17 cellular contexts compared by ENCODE assay signal in the genomic region with DNA sequence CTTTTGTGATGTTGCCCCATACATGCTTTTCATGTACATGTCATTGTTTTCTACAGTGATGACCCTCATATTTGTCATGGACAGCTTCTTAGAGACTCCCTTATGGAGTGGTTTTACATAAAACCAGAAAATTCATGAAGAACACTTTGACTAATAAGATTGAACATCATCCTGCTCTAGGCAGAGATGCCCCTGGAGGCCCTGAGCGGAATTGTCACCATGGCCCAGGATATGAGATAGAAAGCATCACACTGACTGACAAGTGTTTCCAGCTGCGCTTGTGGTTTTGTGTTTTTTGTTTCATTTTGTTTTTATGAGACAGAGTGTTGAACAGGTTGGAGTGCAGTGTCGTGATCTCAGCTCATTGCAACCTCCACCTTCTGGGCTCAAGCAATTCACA. TPM values are rescaled to one million over a fixed set of nuclear protein-coding genes. Genes with fewer than 3 reads are reported as not detected.
DNase-seq lines count a peak whose midpoint lies in the region; ATAC-seq, FAIRE-seq and TF ChIP-seq lines count a peak whose summit lies in the region.
"Had no signal": no experiment of that assay in that cellular context is flagged by ENCODE, and none has a peak within 500 bp of the region (broad histone marks: within the 10 kb centered on the region; RNA-seq: fewer than 3 reads in every experiment).

No MANE protein-coding gene starts in this region.

- TF ChIP-seq RAD21 in H1 (IDR thresholded peaks at IDR 0.05 in 1 of 2, conservative IDR thresholded peaks at IDR 0.05 in 1 of 2; ENCODE audit: low read depth in 2 of 2, low read length in 2 of 2), result no peak; a peak in 1 of 4 replicates

- no peak for ATAC-seq in GM21723 (IDR thresholded peaks at IDR 0.05; ENCODE audit: unreplicated experiment)
- ATAC-seq: HCT116, PC-3 had no signal

- no peaks in the 10 kb centered on the region for H3K79me1 ChIP-seq in H1 (ENCODE audit: low read depth, low read length)

- no peak overlapping the region for H2BK20ac ChIP-seq in H1 (ENCODE audit: low read length)

- H3K27me3 ChIP-seq in H1 (replicated peaks in 1 of 4; ENCODE audit: control insufficient read depth in 3 of 4, extremely low read depth in 1 of 4, insufficient read depth in 3 of 4, low read length in 3 of 4), result no peaks in the 10 kb centered on the region
- H3K27me3 ChIP-seq: BE2C had no signal

- no peak overlapping the region for H3K14ac ChIP-seq in H1 (ENCODE audit: insufficient read length)

- H3K23me2 ChIP-seq in H1 (ENCODE audit: low read depth, low read length), result no peaks in the 10 kb centered on the region

- no peak for TF ChIP-seq POLR2A in H1 (IDR thresholded peaks at IDR 0.05; ENCODE audit: control extremely low read depth in 1 of 2, low read depth in 2 of 2, low read length in 2 of 2)

- H3K56ac ChIP-seq in H1 (replicated peaks; ENCODE audit: insufficient read length, low read depth, low read length), result no peak overlapping the region

- 91% methylated on average over 3 of the region's 3 CpGs; no CpG with 5 or more reads in 1 of the 2 experiments for WGBS in H1 (ENCODE audit: extremely low coverage in 1 of 2, insufficient coverage in 1 of 2, insufficient read length in 1 of 2, insufficient replicate concordance in 2 of 2, low coverage in 1 of 2, low lambda C conversion rate in 2 of 2, missing lambda C conversion rate in 1 of 2), 2 experiments

- CTCF ChIA-PET in H1 (lab: Charles Lee; ENCODE audit: partially characterized antibody), result interaction anchor here (0.6 to 1.8 kb wide), 4 partner anchors 9 to 204 kb away, joined by 3 to 5 read pairs (median 4); no protein-coding TSS in a partner anchor

- POLR2A ChIA-PET in H1 (lab: Charles Lee; ENCODE audit: partially characterized antibody), result no interaction called here

- H3K4me3 ChIP-seq in HFF-Myc (replicated peaks; ENCODE audit: low read depth, low read length), result no peak overlapping the region
- H3K4me3 ChIP-seq in H1 (ENCODE audit: extremely low read depth in 1 of 4, insufficient read depth in 2 of 4, low read depth in 3 of 4, low read length in 4 of 4), result no peak overlapping the region

- H3K36me3 ChIP-seq in H1 (ENCODE audit: control insufficient read depth in 2 of 4, insufficient read depth in 4 of 4, low read length in 3 of 4), result peaks cover 2 to 39% (median 26%) of the 10 kb centered on the region in 4 experiments; a peak in 7 of 8 replicates
- H3K36me3 ChIP-seq: BE2C had no signal

- peak; percentile 4 for TF ChIP-seq CTCF in HFF-Myc (IDR thresholded peaks at IDR 0.05; ENCODE audit: low read depth, low read length, missing control alignments)
- peak in 2 of 3 experiments; percentile 34 to 41; a peak in 2 of 4 replicates for TF ChIP-seq CTCF in H1 (IDR thresholded peaks at IDR 0.05; ENCODE audit: control extremely low read depth in 1 of 3, insufficient read depth in 1 of 3, low read depth in 1 of 3, low read length in 3 of 3)

- H3K79me2 ChIP-seq in H1 (ENCODE audit: control insufficient read depth in 1 of 2, insufficient read depth in 2 of 2, low read length in 2 of 2), result no peaks in the 10 kb centered on the region

- H4K20me1 ChIP-seq in H1 (replicated peaks in 1 of 2; ENCODE audit: control insufficient read depth in 1 of 2, insufficient read depth in 2 of 2, low read length in 2 of 2), result no peaks in the 10 kb centered on the region

- FAIRE-seq in H1 (lab: Jason Lieb, UNC), result no peak
- FAIRE-seq: GM12891 had no signal

- no peaks in the 10 kb centered on the region for H3K4me1 ChIP-seq in H1 (replicated peaks in 1 of 4; ENCODE audit: control insufficient read depth in 3 of 4, insufficient read depth in 4 of 4, low read length in 3 of 4)
- H3K4me1 ChIP-seq: BE2C had no signal

- H3K9ac ChIP-seq in H1 (replicated peaks in 1 of 4; ENCODE audit: extremely low read depth in 1 of 4, low read depth in 3 of 4, low read length in 3 of 4), result no peak overlapping the region

- H4K91ac ChIP-seq in H1 (replicated peaks; ENCODE audit: insufficient read length, low read length), result no peak overlapping the region

- H2AK5ac ChIP-seq in H1 (ENCODE audit: low read depth, low read length), result no peak overlapping the region

- H2BK15ac ChIP-seq in H1 (ENCODE audit: low read length), result no peak overlapping the region

- H4K8ac ChIP-seq in H1 (ENCODE audit: extremely low read depth, insufficient read depth, low read length), result no peak overlapping the region

- no peak overlapping the region for H2BK120ac ChIP-seq in H1 (replicated peaks; ENCODE audit: low read depth, low read length)

- no peak overlapping the region for H3K27ac ChIP-seq in H1 (ENCODE audit: low read depth, low read length)
- H3K27ac ChIP-seq: HL-60 had no signal

- H2AFZ ChIP-seq in H1 (ENCODE audit: low read length), result no peak overlapping the region

- H3K4ac ChIP-seq in H1 (replicated peaks; ENCODE audit: insufficient read length, low read depth, low read length), result no peak overlapping the region

- H4K5ac ChIP-seq in H1 (ENCODE audit: insufficient read length, low read depth, low read length), result no peak overlapping the region

- no peak overlapping the region for H2BK5ac ChIP-seq in H1 (ENCODE audit: low read depth, low read length)

- no peak overlapping the region for H3K18ac ChIP-seq in H1 (ENCODE audit: extremely low read depth, low read length)

- H3K23ac ChIP-seq in H1 (ENCODE audit: insufficient read length), result no peak overlapping the region

- H3K9me3 ChIP-seq in H1 (ENCODE audit: insufficient read depth in 2 of 2, low read depth in 1 of 2, low read length in 1 of 2), result peaks cover 2 to 3% of the 10 kb centered on the region in 2 experiments; a peak in 1 of 4 replicates
- H3K9me3 ChIP-seq: BE2C had no signal

- peak; percentile 24 for DNase-seq in stimulated activated CD4-positive, alpha-beta T cell treated with anti-CD3 and anti-CD28 coated beads, Interleukin-1b, Interleukin-23, amount 100 ng/mL, for 48 hours
- no peak for DNase-seq in stimulated activated CD4-positive, alpha-beta T cell treated with anti-CD3 and anti-CD28 coated beads, Interleukin-12 subunit alpha, Interleukin-12 subunit beta, amount 100 ng/mL, for 4 hours
- DNase-seq in HFF-Myc (ENCODE audit: extremely low read depth, low read depth) (no peak), H1 (ENCODE audit: low read depth in 1 of 2, low spot score in 2 of 2) (no peak), NCI-H1417 (lab: John Stamatoyannopoulos, UW) (no peak), SKM-1 treated with dmso at 0.1 percent for 144 hours (lab: John Stamatoyannopoulos, UW; ENCODE audit: unreplicated experiment) (no peak)
- DNase-seq: BE2C; CD4-positive, alpha-beta memory T cell; EL; NCI-H1092; NCI-H1694 treated with DMSO at 0.1 percent for 48 hours; NCI-H446; PC-3 had no signal

- no peak for TF ChIP-seq EP300 in H1 (IDR thresholded peaks at IDR 0.05; ENCODE audit: borderline replicate concordance in 1 of 2, low read depth in 2 of 2, low read length in 2 of 2)

- no peak overlapping the region for H3K4me2 ChIP-seq in H1 (ENCODE audit: insufficient read depth in 1 of 2, low read depth in 2 of 2, low read length in 2 of 2)

- H2BK12ac ChIP-seq in H1 (ENCODE audit: low read depth, low read length), result no peak overlapping the region

TF ChIP-seq in H1, 55 proteins besides CTCF, POLR2A, EP300 and RAD21:
- no peak for TF ChIP-seq KDM5A (IDR thresholded peaks at IDR 0.05; ENCODE audit: low read length)
- TF ChIP-seq POLR2AphosphoS5 (IDR thresholded peaks at IDR 0.05; ENCODE audit: low read depth, low read length), result no peak
- TF ChIP-seq EZH2 (IDR thresholded peaks at IDR 0.05; ENCODE audit: low read depth, low read length, severe bottlenecking), result no peak
- TF ChIP-seq SIN3A (conservative IDR thresholded peaks at IDR 0.05 in 1 of 2, IDR thresholded peaks at IDR 0.05 in 1 of 2; ENCODE audit: low read depth in 1 of 2, low read length in 2 of 2), result no peak
TF ChIP-seq in H1: peak in this region for 0.

RNA-seq across cellular contexts. Expression of a gene that starts 22.2 kb away (rescaled TPM):
- total RNA-seq in H1 (2021; fragmentation: NEBNext Ultra II Directional; extraction: Animal tissue kit (Norgen Biotek cat#: 25700)), result 16.5 and 18.7 TPM in 2 replicates
- 4.9 and 5.2 TPM in 2 replicates for polyA plus RNA-seq in H1 (2011; rRNA removed)
- 6.5 TPM for polyA plus RNA-seq in H1 (2011; cell fraction: cytosol; rRNA removed)
- 7.0 TPM for polyA plus RNA-seq in H1 (2011; cell fraction: nucleus; rRNA removed)
- 5.2 to 10.5 TPM (median 6.4 TPM) in 4 replicates for polyA plus RNA-seq in H1 (2012, experiment 1 of 2)
- polyA plus RNA-seq in H1 (2012, experiment 2 of 2), result 0.68 TPM
- polyA plus RNA-seq in H1 (2013, experiment 1 of 2), result 9.3 TPM
- polyA plus RNA-seq in H1 (2013, experiment 2 of 2), result 8.7 TPM
- polyA minus RNA-seq in H1 (2011; rRNA and poly(A)+ RNA removed), result 25.5 and 25.7 TPM in 2 replicates
- 10.3 TPM for polyA minus RNA-seq in H1 (2011; cell fraction: cytosol; rRNA and poly(A)+ RNA removed)
- 23.5 TPM for polyA minus RNA-seq in H1 (2011; cell fraction: nucleus; rRNA and poly(A)+ RNA removed)

RNA-seq across cellular contexts. Expression of a gene that starts 45.9 kb away (rescaled TPM):
- 19.4 and 19.7 TPM in 2 replicates for total RNA-seq in H1 (2021; fragmentation: NEBNext Ultra II Directional; extraction: Animal tissue kit (Norgen Biotek cat#: 25700))
- polyA plus RNA-seq in H1 (2011; rRNA removed), result 9.8 and 13.2 TPM in 2 replicates
- 15.5 TPM for polyA plus RNA-seq in H1 (2011; cell fraction: cytosol; rRNA removed)
- polyA plus RNA-seq in H1 (2011; cell fraction: nucleus; rRNA removed), result 17.9 TPM
- polyA plus RNA-seq in H1 (2012, experiment 1 of 2), result 12.7 to 20.3 TPM (median 15.5 TPM) in 4 replicates
- polyA plus RNA-seq in H1 (2012, experiment 2 of 2), result 0.92 TPM
- 21.9 TPM for polyA plus RNA-seq in H1 (2013, experiment 1 of 2)
- 18.9 TPM for polyA plus RNA-seq in H1 (2013, experiment 2 of 2)
- polyA minus RNA-seq in H1 (2011; rRNA and poly(A)+ RNA removed), result 19.4 and 23.9 TPM in 2 replicates
- 7.3 TPM for polyA minus RNA-seq in H1 (2011; cell fraction: cytosol; rRNA and poly(A)+ RNA removed)
- polyA minus RNA-seq in H1 (2011; cell fraction: nucleus; rRNA and poly(A)+ RNA removed), result 33.9 TPM
